1 cellular context compared by ENCODE assay signal in genomic region chr16:86901483-86901882, GRCh38.
TF ChIP-seq lines count a peak whose summit lies in the region.

No MANE protein-coding gene starts in this region.

TF ChIP-seq in H1, 55 proteins besides CTCF, POLR2A, EP300 and RAD21 (continued from another document):
- TF ChIP-seq CREB1 (IDR thresholded peaks at IDR 0.05) (no peak), SIN3A (conservative IDR thresholded peaks at IDR 0.05 in 1 of 2, IDR thresholded peaks at IDR 0.05 in 1 of 2; ENCODE audit: low read depth in 1 of 2, low read length in 2 of 2) (no peak), ASH2L (IDR thresholded peaks at IDR 0.05; ENCODE audit: low read length) (no peak), KDM5A (IDR thresholded peaks at IDR 0.05; ENCODE audit: low read length) (no peak), HDAC6 (IDR thresholded peaks at IDR 0.05; ENCODE audit: low read depth, low read length) (no peak), SRF (IDR thresholded peaks at IDR 0.05; ENCODE audit: low read depth, low read length) (no peak), SIX5 (IDR thresholded peaks at IDR 0.05; ENCODE audit: low read depth, low read length) (no peak), CBX8 (IDR thresholded peaks at IDR 0.05; ENCODE audit: borderline replicate concordance, low read depth, low read length) (no peak), BRCA1 (IDR thresholded peaks at IDR 0.05; ENCODE audit: low read depth, low read length) (no peak), SUZ12 (IDR thresholded peaks at IDR 0.05; ENCODE audit: low read length) (no peak)
